Comparison of ENCODE assay signal across 1 cellular context in the genomic region with DNA sequence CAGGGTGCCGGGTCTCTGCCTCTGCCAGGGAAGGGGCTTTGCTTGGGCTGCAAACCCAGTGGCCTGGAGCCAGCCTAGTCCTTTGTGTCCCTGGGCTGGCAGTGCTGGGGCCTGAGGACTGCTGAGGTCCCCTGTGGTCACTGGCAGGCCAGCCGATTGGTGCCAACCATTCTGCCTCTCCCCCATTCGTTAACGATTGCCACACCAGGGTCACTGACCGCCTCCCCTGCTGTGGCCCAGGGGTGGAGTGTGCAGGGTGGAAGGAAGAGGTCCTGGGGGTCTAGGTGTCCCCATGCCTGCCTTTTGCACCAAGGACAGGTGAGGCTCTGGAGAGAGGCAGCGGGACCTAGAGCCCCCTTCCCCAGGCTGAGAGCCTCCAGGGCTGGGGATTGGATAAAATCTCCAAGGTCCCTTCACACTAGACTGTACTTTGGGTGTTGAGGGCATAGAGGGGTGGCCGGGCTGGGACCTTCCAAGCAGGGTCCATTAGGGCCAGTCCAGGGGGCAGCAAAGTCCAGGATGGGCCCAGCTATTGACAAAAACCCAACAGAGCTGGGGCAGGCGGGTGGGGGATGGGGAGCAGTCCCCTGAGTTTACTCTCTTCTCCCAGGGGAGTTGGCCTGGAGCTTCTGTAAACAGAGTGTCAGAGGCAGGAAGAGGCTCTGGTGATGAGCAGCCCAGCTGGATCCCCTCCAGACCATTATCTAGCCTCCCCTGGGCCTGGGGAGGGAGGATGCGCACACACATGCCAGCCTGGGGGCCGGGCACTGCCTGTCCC.
TF ChIP-seq lines count a peak whose summit lies in the region.

No MANE protein-coding gene starts in this region.

TF ChIP-seq in IMR-90, 13 proteins besides CTCF, POLR2A, EP300 and RAD21:
- peak; percentile 56 for TF ChIP-seq CEBPB (IDR thresholded peaks at IDR 0.05; ENCODE audit: low read depth, low read length)
- TF ChIP-seq RCOR1 (IDR thresholded peaks at IDR 0.05; ENCODE audit: insufficient replicate concordance, low read length) = no peak
- TF ChIP-seq MXI1 (IDR thresholded peaks at IDR 0.05; ENCODE audit: borderline replicate concordance, low read depth, low read length) = 0 out of 2 replicates have a peak, but pooled peaks have one; percentile 6
- TF ChIP-seq, protein P1, sequence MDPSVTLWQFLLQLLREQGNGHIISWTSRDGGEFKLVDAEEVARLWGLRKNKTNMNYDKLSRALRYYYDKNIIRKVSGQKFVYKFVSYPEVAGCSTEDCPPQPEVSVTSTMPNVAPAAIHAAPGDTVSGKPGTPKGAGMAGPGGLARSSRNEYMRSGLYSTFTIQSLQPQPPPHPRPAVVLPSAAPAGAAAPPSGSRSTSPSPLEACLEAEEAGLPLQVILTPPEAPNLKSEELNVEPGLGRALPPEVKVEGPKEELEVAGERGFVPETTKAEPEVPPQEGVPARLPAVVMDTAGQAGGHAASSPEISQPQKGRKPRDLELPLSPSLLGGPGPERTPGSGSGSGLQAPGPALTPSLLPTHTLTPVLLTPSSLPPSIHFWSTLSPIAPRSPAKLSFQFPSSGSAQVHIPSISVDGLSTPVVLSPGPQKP (IDR thresholded peaks at IDR 0.05; ENCODE audit: borderline replicate concordance, low read depth, low read length) = no peak
